Comparison of ENCODE assay signal across 20 cellular contexts in genomic region chr2:220065581-220065980, GRCh38.
"Had no signal": no experiment of that assay in that cellular context is flagged by ENCODE, and none has a peak within 500 bp of the region (broad histone marks: within the 10 kb centered on the region; RNA-seq: fewer than 3 reads in every experiment).

No MANE protein-coding gene starts in this region.

- H3K27ac Mint-ChIP-seq: naive B cell, nephron had no signal

- H3K9me3 ChIP-seq: gastroesophageal sphincter, left ventricle myocardium inferior, right atrium auricular region, upper lobe of left lung, vagina had no signal

- H3K4me3 Mint-ChIP-seq: naive B cell, nephron had no signal

- H3K4me1 Mint-ChIP-seq: naive B cell had no signal

- ATAC-seq: esophagus mucosa, gastroesophageal sphincter had no signal

- H3K9me3 Mint-ChIP-seq: nephron had no signal

- H3K4me3 ChIP-seq: gastroesophageal sphincter, left ventricle myocardium inferior, lung, right atrium auricular region, upper lobe of left lung, vagina had no signal

- DNase-seq: cortex of kidney; effector memory CD4-positive, alpha-beta T cell; foreskin fibroblast; glutamatergic neuron; left ventricle myocardium inferior; mesendoderm; naive B cell; posterior cingulate gyrus; small intestine; stimulated activated CD4-positive, alpha-beta T cell treated with anti-CD3 and anti-CD28 coated beads, Interleukin-12 subunit alpha, Interleukin-12 subunit beta, amount 100 ng/mL, for 4 hours; stimulated activated naive CD4-positive, alpha-beta T cell; upper lobe of left lung had no signal

- H3K27ac ChIP-seq: gastroesophageal sphincter, left ventricle myocardium inferior, right atrium auricular region, upper lobe of left lung, vagina had no signal

- FAIRE-seq: endometrium, keratinocyte, small intestine had no signal

- H3K27me3 Mint-ChIP-seq: naive B cell had no signal

- H3K36me3 Mint-ChIP-seq: naive B cell had no signal

- H3K27me3 ChIP-seq: gastroesophageal sphincter, right atrium auricular region, upper lobe of left lung, vagina had no signal

- H3K36me3 ChIP-seq: gastroesophageal sphincter, left ventricle myocardium inferior, right atrium auricular region, upper lobe of left lung, vagina had no signal

- H3K4me1 ChIP-seq: gastroesophageal sphincter, left ventricle myocardium inferior, right atrium auricular region, upper lobe of left lung, vagina had no signal
